24 cellular contexts compared by ENCODE assay signal in the genomic region with DNA sequence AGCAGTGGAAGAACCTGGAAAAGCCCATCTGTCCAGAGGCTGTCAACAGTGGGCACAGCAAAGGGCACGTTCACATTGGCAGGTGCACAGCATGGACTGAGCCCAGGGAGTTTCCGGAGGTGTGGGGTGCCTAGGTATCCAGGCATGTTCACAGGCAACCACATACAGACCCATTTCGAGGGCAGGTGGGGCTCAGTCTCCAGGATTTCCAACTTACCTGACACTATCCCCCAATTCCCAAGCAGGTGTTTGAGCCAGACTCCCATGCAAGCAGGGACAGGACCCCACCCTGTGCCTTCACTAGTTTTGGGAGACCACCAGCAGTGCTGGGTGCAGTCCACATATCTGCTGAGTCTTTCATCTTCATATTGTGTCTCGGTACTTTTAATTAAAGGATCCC.
"Had no signal": no experiment of that assay in that cellular context is flagged by ENCODE, and none has a peak within 500 bp of the region (broad histone marks: within the 10 kb centered on the region; RNA-seq: fewer than 3 reads in every experiment).

No MANE protein-coding gene starts in this region.

- H3K36me3 ChIP-seq: right lobe of liver, thoracic aorta, tibial nerve, upper lobe of left lung had no signal

- H3K4me3 Mint-ChIP-seq: mesothelial cell of epicardium; stimulated activated naive CD8-positive, alpha-beta T cell treated with anti-CD3 and anti-CD28 coated beads, Interleukin-15, Interleukin-2, amounts not matched to agents 100 ng/mL and 50 ng/mL, for 24 hours had no signal

- H3K36me3 Mint-ChIP-seq: immature natural killer cell; memory B cell; mesothelial cell of epicardium; naive thymus-derived CD8-positive, alpha-beta T cell; stimulated activated naive B cell treated with anti-CD40 and anti-IgM and Interleukin-4, amounts not matched to agents 10 μg/mL and 1 μg/mL and 100 μg/mL, for 72 hours had no signal

- H3K9me3 ChIP-seq: mucosa of descending colon, right lobe of liver, thoracic aorta, tibial nerve, upper lobe of left lung had no signal

- H3K27ac ChIP-seq: parathyroid adenoma, right lobe of liver, thoracic aorta had no signal

- FAIRE-seq: colon, endothelial cell of umbilical vein, frontal cortex, small intestine had no signal

- H3K27me3 ChIP-seq: right lobe of liver, tibial nerve, upper lobe of left lung had no signal

- H3K27me3 Mint-ChIP-seq: memory B cell; naive thymus-derived CD8-positive, alpha-beta T cell; progenitor cell of endocrine pancreas; stimulated activated naive B cell treated with anti-CD40 and anti-IgM and Interleukin-4, amounts not matched to agents 10 μg/mL and 1 μg/mL and 100 μg/mL, for 72 hours; stimulated activated naive CD8-positive, alpha-beta T cell treated with anti-CD3 and anti-CD28 coated beads, Interleukin-15, Interleukin-2, amounts not matched to agents 100 ng/mL and 50 ng/mL, for 24 hours had no signal

- H3K9ac ChIP-seq: parathyroid adenoma had no signal

- H3K27ac Mint-ChIP-seq: memory B cell; progenitor cell of endocrine pancreas; stimulated activated naive B cell treated with anti-CD40 and anti-IgM and Interleukin-4, amounts not matched to agents 10 μg/mL and 1 μg/mL and 100 μg/mL, for 72 hours; stimulated activated naive CD8-positive, alpha-beta T cell treated with anti-CD3 and anti-CD28 coated beads, Interleukin-15, Interleukin-2, amounts not matched to agents 100 ng/mL and 50 ng/mL, for 24 hours had no signal

- DNase-seq: effector CD8-positive, alpha-beta T cell; hypothalamus; immature natural killer cell; islet precursor cell; kidney glomerular epithelial cell; mucosa of descending colon; naive thymus-derived CD8-positive, alpha-beta T cell; right lobe of liver; small intestine; stimulated activated CD4-positive, alpha-beta T cell treated with anti-CD3 and anti-CD28 coated beads, Interleukin-15, amount 100 ng/mL, for 24 hours; stimulated activated CD4-positive, alpha-beta T cell treated with anti-CD3 and anti-CD28 coated beads, Interleukin-2, amount 100 ng/mL, for 48 hours; stimulated activated naive B cell treated with anti-CD40 and anti-IgM and Interleukin-4, amounts not matched to agents 10 μg/mL and 1 μg/mL and 100 μg/mL, for 72 hours; upper lobe of left lung had no signal

- H3K79me2 ChIP-seq: parathyroid adenoma had no signal

- H3K4me1 ChIP-seq: parathyroid adenoma had no signal

- ATAC-seq: naive thymus-derived CD8-positive, alpha-beta T cell had no signal

- H3K4me3 ChIP-seq: lung, mucosa of descending colon, right lobe of liver, thoracic aorta, tibial nerve, upper lobe of left lung had no signal

- H3K9me3 Mint-ChIP-seq: immature natural killer cell; mesothelial cell of epicardium; naive thymus-derived CD8-positive, alpha-beta T cell; stimulated activated naive CD8-positive, alpha-beta T cell treated with anti-CD3 and anti-CD28 coated beads, Interleukin-15, Interleukin-2, amounts not matched to agents 100 ng/mL and 50 ng/mL, for 24 hours had no signal
